In genomic region chr11:45576461-45577215, GRCh38 we compare ENCODE assay signal across 22 cellular contexts.
"Had no signal": no experiment of that assay in that cellular context is flagged by ENCODE, and none has a peak within 500 bp of the region (broad histone marks: within the 10 kb centered on the region; RNA-seq: fewer than 3 reads in every experiment).

No MANE protein-coding gene starts in this region.

- H3K36me3 ChIP-seq: heart right ventricle, left lung, neutrophil, pancreas, right atrium auricular region, upper lobe of left lung had no signal

- H3K9me3 Mint-ChIP-seq: activated naive CD4-positive, alpha-beta T cell treated with anti-CD3 and anti-CD28 coated beads, Interleukin-2, amount 50 U/mL, for 24 hours; mesothelial cell of epicardium; natural killer cell treated with Interleukin-12 subunit alpha and Interleukin-12 subunit beta and Interleukin-15 and Interleukin-18, amount 100 ng/mL, for 72 hours had no signal

- H3K4me3 Mint-ChIP-seq: activated CD8-positive, alpha-beta T cell treated with anti-CD3 and anti-CD28 coated beads, Interleukin-2, amount 10 ng/mL, durations not matched to agents 7 days and 5 days; activated naive CD4-positive, alpha-beta T cell treated with anti-CD3 and anti-CD28 coated beads, Interleukin-2, amount 50 U/mL, for 24 hours; brain; immature natural killer cell; mesothelial cell of epicardium; natural killer cell treated with Interleukin-12 subunit alpha and Interleukin-12 subunit beta and Interleukin-15 and Interleukin-18, amount 100 ng/mL, for 72 hours had no signal

- H3K27ac Mint-ChIP-seq: activated CD8-positive, alpha-beta T cell treated with anti-CD3 and anti-CD28 coated beads, Interleukin-2, amount 10 ng/mL, durations not matched to agents 7 days and 5 days; activated naive CD4-positive, alpha-beta T cell treated with anti-CD3 and anti-CD28 coated beads, Interleukin-2, amount 50 U/mL, for 24 hours; immature natural killer cell; mesothelial cell of epicardium; natural killer cell treated with Interleukin-12 subunit alpha and Interleukin-12 subunit beta and Interleukin-15 and Interleukin-18, amount 100 ng/mL, for 72 hours had no signal

- H3K27me3 ChIP-seq: pancreas, upper lobe of left lung had no signal

- DNase-seq: activated CD4-positive, alpha-beta T cell treated with anti-CD3 and anti-CD28 coated beads for 1 hour; activated CD4-positive, alpha-beta T cell treated with anti-CD3 and anti-CD28 coated beads, Interleukin-2, amount 50 U/mL, for 1 hour; activated CD8-positive, alpha-beta T cell treated with anti-CD3 and anti-CD28 coated beads, Interleukin-2, amount 10 ng/mL, durations not matched to agents 7 days and 5 days; activated gamma-delta T cell treated with Interleukin-2 at 50 U/mL for 16 hours; activated T-cell treated with anti-CD3 and anti-CD28 coated beads, Interleukin-2, amount 50 U/mL, for 1 hour; heart right ventricle; immature natural killer cell; left lung; pancreas; psoas muscle; stimulated activated CD4-positive, alpha-beta T cell treated with anti-CD3 and anti-CD28 coated beads, Interleukin-12 subunit alpha, Interleukin-12 subunit beta, amount 100 ng/mL, for 4 hours; stimulated activated CD4-positive, alpha-beta T cell treated with anti-CD3 and anti-CD28 coated beads, Interleukin-4, amount 100 ng/mL, for 4 hours; stimulated activated naive CD8-positive, alpha-beta T cell treated with anti-CD3 and anti-CD28 coated beads, Interleukin-15, Interleukin-2, amounts not matched to agents 100 U/mL and 50 U/mL, for 24 hours; upper lobe of left lung had no signal

- H3K4me3 ChIP-seq: heart right ventricle, left lung, lung, pancreas, psoas muscle, right atrium auricular region, upper lobe of left lung had no signal

- ATAC-seq: activated CD8-positive, alpha-beta T cell treated with anti-CD3 and anti-CD28 coated beads, Interleukin-2, amount 10 ng/mL, durations not matched to agents 7 days and 5 days; heart right ventricle; left lung; natural killer cell treated with Interleukin-12 subunit alpha and Interleukin-12 subunit beta and Interleukin-15 and Interleukin-18, amount 100 ng/mL, for 72 hours; pancreas; psoas muscle; stimulated activated naive CD8-positive, alpha-beta T cell treated with anti-CD3 and anti-CD28 coated beads, Interleukin-15, Interleukin-2, amounts not matched to agents 100 U/mL and 50 U/mL, for 24 hours had no signal

- H3K4me1 Mint-ChIP-seq: activated naive CD4-positive, alpha-beta T cell treated with anti-CD3 and anti-CD28 coated beads, Interleukin-2, amount 50 U/mL, for 24 hours; immature natural killer cell; mesothelial cell of epicardium had no signal

- FAIRE-seq: pancreas, TTC549 had no signal

- H3K36me3 Mint-ChIP-seq: activated naive CD4-positive, alpha-beta T cell treated with anti-CD3 and anti-CD28 coated beads, Interleukin-2, amount 50 U/mL, for 24 hours; brain; immature natural killer cell; mesothelial cell of epicardium; natural killer cell treated with Interleukin-12 subunit alpha and Interleukin-12 subunit beta and Interleukin-15 and Interleukin-18, amount 100 ng/mL, for 72 hours had no signal

- H3K9me3 ChIP-seq: heart right ventricle, left lung, neutrophil, pancreas, psoas muscle, right atrium auricular region, upper lobe of left lung had no signal
